Comparison of ENCODE assay signal across 8 cellular contexts in the genomic region with DNA sequence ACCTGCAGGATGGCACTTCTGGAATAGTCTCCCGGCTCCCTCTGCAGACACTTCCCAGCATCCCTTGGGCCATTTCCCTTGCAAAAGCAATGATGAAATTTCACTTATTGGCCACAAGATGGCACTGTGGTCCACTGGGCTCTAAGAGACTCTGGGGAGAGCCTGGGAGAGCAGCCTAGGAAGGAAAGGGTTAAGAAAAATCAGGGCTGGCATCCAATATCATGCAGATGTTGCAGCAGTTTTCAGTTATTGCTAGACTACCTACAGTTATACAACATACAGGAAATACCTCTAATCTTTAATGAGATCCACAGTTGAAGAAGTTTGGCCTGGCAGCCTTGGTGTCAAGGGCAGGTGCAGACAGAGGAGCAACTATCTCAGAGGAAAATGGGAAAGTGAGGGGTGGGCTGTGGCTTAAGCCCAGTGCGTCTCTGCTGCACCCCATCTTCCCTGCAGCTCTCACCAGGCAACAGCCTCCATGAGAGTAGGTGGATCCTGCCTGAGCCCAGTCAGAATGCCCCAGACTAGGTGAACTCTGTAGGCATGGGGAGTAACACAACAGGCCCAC.
A peak's percentile ranks its signal among the peaks of the same experiment; 100 is the strongest.
DNase-seq lines count a peak whose midpoint lies in the region; ATAC-seq and TF ChIP-seq lines count a peak whose summit lies in the region.

No MANE protein-coding gene starts in this region.

- peak; percentile 36 for DNase-seq in COLO668 (lab: John Stamatoyannopoulos, UW; ENCODE audit: unreplicated experiment)
- DNase-seq in NCI-H187 treated with DMSO at 0.1 percent for 48 hours (lab: John Stamatoyannopoulos, UW), result peak; percentile 46
- no peak for DNase-seq in activated B cell treated with CpG ODN at 0.5 μM for 24 hours
- DNase-seq in cardiac muscle cell (ENCODE audit: low read depth in 1 of 2, low spot score in 1 of 2), result peak; percentile 69 to 86
- peak; percentile 57 for DNase-seq in retina
- no peak for DNase-seq in activated effector memory CD4-positive, alpha-beta T cell treated with Interleukin-2 at 50 U/mL for 16 hours

- H3K36me3 Mint-ChIP-seq in activated B cell treated with CpG ODN at 0.5 μM for 24 hours (ENCODE audit: low read depth), result no peaks in the 10 kb centered on the region

- ATAC-seq in GM18861 (IDR thresholded peaks at IDR 0.05; ENCODE audit: unreplicated experiment), result peak; percentile 89
- peak; percentile 93 for ATAC-seq in HG02981 (IDR thresholded peaks at IDR 0.05; ENCODE audit: unreplicated experiment)
- peak; percentile 37 for ATAC-seq in activated B cell treated with CpG ODN at 0.5 μM for 24 hours (ENCODE audit: low read depth)

- H3K4me3 ChIP-seq in cardiac muscle cell, result no peak overlapping the region

- CTCF ChIA-PET in activated B cell treated with CpG ODN at 0.5 μM for 24 hours (lab: Charles Lee), result no interaction called here

- no peaks in the 10 kb centered on the region for H3K36me3 ChIP-seq in cardiac muscle cell

- intact Hi-C loops in activated B cell treated with CpG ODN at 0.5 μM for 24 hours (cut with micrococcal nuclease), result no loop called here

- no peak overlapping the region for H3K27ac Mint-ChIP-seq in activated B cell treated with CpG ODN at 0.5 μM for 24 hours

- POLR2A ChIA-PET in activated B cell treated with CpG ODN at 0.5 μM for 24 hours (lab: Charles Lee), result no interaction called here

- H3K27me3 ChIP-seq in cardiac muscle cell, result no peaks in the 10 kb centered on the region

- no peak overlapping the region for H3K4me3 Mint-ChIP-seq in activated B cell treated with CpG ODN at 0.5 μM for 24 hours

- peaks cover 6% of the 10 kb centered on the region for H3K9me3 Mint-ChIP-seq in activated B cell treated with CpG ODN at 0.5 μM for 24 hours

- H3K4me1 ChIP-seq in cardiac muscle cell (ENCODE audit: low read depth), result no peaks in the 10 kb centered on the region

- no peaks in the 10 kb centered on the region for H3K4me1 Mint-ChIP-seq in activated B cell treated with CpG ODN at 0.5 μM for 24 hours

- H3K9me3 ChIP-seq in cardiac muscle cell (ENCODE audit: low read depth), result no peaks in the 10 kb centered on the region

- H3K27ac ChIP-seq in cardiac muscle cell, result no peak overlapping the region

- TF ChIP-seq CTCF in activated B cell treated with CpG ODN at 0.5 μM for 24 hours (IDR thresholded peaks at IDR 0.05) (no peak), cardiac muscle cell (IDR thresholded peaks at IDR 0.05; ENCODE audit: low read depth, low read length) (peak; percentile 84)

- peaks cover 6% of the 10 kb centered on the region for H3K27me3 Mint-ChIP-seq in activated B cell treated with CpG ODN at 0.5 μM for 24 hours

Comparison
In these comparisons a context has a peak if more than half of its experiments do, and no peak if none do; other contexts are left out.
1. DNase-seq: peak in COLO668 (single experiment), NCI-H187 treated with DMSO at 0.1 percent for 48 hours (single experiment), cardiac muscle cell (2 of 2) and retina (single experiment); none in activated B cell treated with CpG ODN at 0.5 μM for 24 hours (single experiment) and activated effector memory CD4-positive, alpha-beta T cell treated with Interleukin-2 at 50 U/mL for 16 hours (single experiment).
2. ATAC-seq: peak in every context shown above with its lines; median percentile 93 in HG02981; 89 in GM18861; 37 in activated B cell treated with CpG ODN at 0.5 μM for 24 hours.